In the genomic region with DNA sequence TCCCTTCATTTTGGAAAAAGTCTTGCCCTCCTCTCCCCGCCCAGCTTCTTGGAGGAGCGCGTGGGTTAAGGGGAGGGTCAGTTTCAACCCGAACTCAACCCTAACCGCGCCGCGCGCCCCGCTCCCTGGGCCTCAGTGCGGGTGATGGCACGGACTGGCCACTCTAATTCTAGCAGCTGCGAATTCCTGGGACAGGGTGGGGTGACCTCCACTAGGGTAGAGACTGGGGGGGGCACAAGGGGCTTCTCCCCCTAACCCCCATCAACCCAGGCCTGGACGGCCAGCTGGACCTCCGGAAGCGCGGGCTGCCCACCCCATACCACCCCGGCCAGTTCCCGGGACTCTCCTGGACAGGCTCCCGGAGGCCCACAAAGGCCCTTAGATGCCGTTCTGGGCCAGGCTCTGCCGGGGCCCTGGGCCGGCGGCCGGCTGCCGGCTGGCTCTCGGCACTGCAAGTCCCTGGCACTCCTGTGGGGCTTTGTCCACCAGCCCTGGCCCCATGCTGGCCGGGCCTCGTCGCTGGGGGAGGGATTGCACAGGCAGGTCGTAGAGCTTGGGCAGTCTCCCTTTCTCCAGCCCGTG, we compare ENCODE assay signal across 8 cellular contexts. TPM values are rescaled to one million over a fixed set of nuclear protein-coding genes. Genes with fewer than 3 reads are reported as not detected.
A peak's percentile ranks its signal among the peaks of the same experiment; 100 is the strongest.
DNase-seq lines count a peak whose midpoint lies in the region; ATAC-seq and TF ChIP-seq lines count a peak whose summit lies in the region.

No MANE protein-coding gene starts in this region.

- no peaks in the 10 kb centered on the region for H3K36me3 Mint-ChIP-seq in activated T-cell treated with anti-CD3 and anti-CD28 coated beads, Interleukin-2, amount 50 U/mL, for 4 hours (ENCODE audit: insufficient read depth)
- H3K36me3 Mint-ChIP-seq in mesothelial cell of epicardium = no peaks in the 10 kb centered on the region
- no peaks in the 10 kb centered on the region for H3K36me3 Mint-ChIP-seq in type B pancreatic cell

- peaks cover 30% of the 10 kb centered on the region for H3K27me3 Mint-ChIP-seq in activated T-cell treated with anti-CD3 and anti-CD28 coated beads, Interleukin-2, amount 50 U/mL, for 4 hours (ENCODE audit: low read depth)
- peaks cover 70% of the 10 kb centered on the region for H3K27me3 Mint-ChIP-seq in mesothelial cell of epicardium (ENCODE audit: low read depth)
- peaks cover 62% of the 10 kb centered on the region for H3K27me3 Mint-ChIP-seq in type B pancreatic cell

- peak overlapping the region; percentile 55 for H3K4me3 Mint-ChIP-seq in activated T-cell treated with anti-CD3 and anti-CD28 coated beads, Interleukin-2, amount 50 U/mL, for 4 hours
- H3K4me3 Mint-ChIP-seq in mesothelial cell of epicardium (peak overlapping the region; percentile 59), type B pancreatic cell (peak overlapping the region; percentile 96)

- no peaks in the 10 kb centered on the region for H3K9me3 Mint-ChIP-seq in activated T-cell treated with anti-CD3 and anti-CD28 coated beads, Interleukin-2, amount 50 U/mL, for 4 hours
- H3K9me3 Mint-ChIP-seq in mesothelial cell of epicardium (no peaks in the 10 kb centered on the region), type B pancreatic cell (no peaks in the 10 kb centered on the region)

- H3K27ac Mint-ChIP-seq in mesothelial cell of epicardium = no peak overlapping the region
- no peak overlapping the region for H3K27ac Mint-ChIP-seq in type B pancreatic cell

- ATAC-seq in activated T-cell treated with anti-CD3 and anti-CD28 coated beads, Interleukin-2, amount 50 U/mL, for 4 hours = no peak
- no peak for ATAC-seq in HG03045 (IDR thresholded peaks at IDR 0.05; ENCODE audit: unreplicated experiment)
- ATAC-seq in HG03342 (IDR thresholded peaks at IDR 0.05; ENCODE audit: unreplicated experiment) = no peak

- peaks cover 5% of the 10 kb centered on the region for H3K4me1 Mint-ChIP-seq in activated T-cell treated with anti-CD3 and anti-CD28 coated beads, Interleukin-2, amount 50 U/mL, for 4 hours (ENCODE audit: low read depth)
- H3K4me1 Mint-ChIP-seq in mesothelial cell of epicardium (peaks cover 2% of the 10 kb centered on the region), type B pancreatic cell (ENCODE audit: unreplicated experiment) (peaks cover 4% of the 10 kb centered on the region)

- no peak for TF ChIP-seq CTCF in mesothelial cell of epicardium (IDR thresholded peaks at IDR 0.05; ENCODE audit: unreplicated experiment)
- TF ChIP-seq CTCF in type B pancreatic cell (conservative IDR thresholded peaks at IDR 0.05) = no peak

- no peak for DNase-seq in activated T-cell treated with anti-CD3 and anti-CD28 coated beads, Interleukin-2, amount 50 U/mL, for 4 hours
- no peak for DNase-seq in activated T-cell treated with anti-CD3 and anti-CD28 coated beads, Interleukin-2, amount 50 U/mL, for 1 hour
- DNase-seq in ecto neural progenitor cell (ENCODE audit: low spot score) (peak; percentile 64), mesothelial cell of epicardium (ENCODE audit: low spot score in 2 of 2, unreplicated experiment in 2 of 2) (peak in 1 of 2 experiments; percentile 45), type B pancreatic cell (ENCODE audit: extremely low spot score, unreplicated experiment) (no peak), ureter (ENCODE audit: low spot score) (no peak)

RNA-seq across cellular contexts. Expression of a gene that starts 7.2 kb away (rescaled TPM):
- not detected for total RNA-seq in activated T-cell treated with anti-CD3 and anti-CD28 coated beads, Interleukin-2, amount 50 U/mL, for 4 hours
- total RNA-seq in mesothelial cell of epicardium (0.78 to 0.95 TPM (median 0.86 TPM) in 3 replicates), type B pancreatic cell (ENCODE audit: low replicate concordance) (0.19 and 0.27 TPM in 2 replicates), ureter (0.21 TPM)
